ENCODE assay signal across 9 cellular contexts in the genomic region with DNA sequence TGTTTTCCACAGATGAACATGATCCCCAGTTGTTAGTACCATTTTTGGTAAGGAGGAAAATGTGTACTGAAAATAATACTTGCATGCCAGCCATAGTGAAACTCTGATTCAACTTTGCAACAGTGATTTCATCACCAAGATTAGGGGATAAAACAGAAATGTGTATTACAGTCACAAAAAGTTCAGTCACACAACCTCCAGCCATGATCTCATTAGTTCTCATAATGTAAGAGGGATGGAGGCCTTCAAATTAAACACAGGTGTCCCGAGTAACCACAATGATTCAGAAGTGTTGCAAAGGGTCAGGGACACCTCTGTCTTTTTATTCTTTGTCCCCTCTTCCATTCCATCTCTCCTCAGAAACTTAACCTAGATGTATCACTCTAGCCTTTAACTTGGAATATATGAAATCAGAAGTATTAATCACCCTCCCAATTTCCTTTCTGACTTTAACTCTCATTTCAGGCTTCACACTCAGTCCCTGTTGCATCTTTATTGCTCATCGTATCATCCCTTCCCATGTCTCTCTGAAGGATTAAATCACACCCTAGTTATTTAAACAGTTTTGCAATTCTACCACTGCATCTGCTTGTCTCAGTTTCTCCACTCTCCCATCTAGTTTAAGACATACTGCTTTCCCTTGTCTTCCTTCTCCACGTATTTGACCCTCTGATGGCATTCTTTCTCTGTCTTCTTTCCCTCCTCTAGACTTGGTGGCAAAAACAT.
A peak's percentile ranks its signal among the peaks of the same experiment; 100 is the strongest.
DNase-seq lines count a peak whose midpoint lies in the region; ATAC-seq and TF ChIP-seq lines count a peak whose summit lies in the region.
"Had no signal": no experiment of that assay in that cellular context is flagged by ENCODE, and none has a peak within 500 bp of the region (broad histone marks: within the 10 kb centered on the region; RNA-seq: fewer than 3 reads in every experiment).

No MANE protein-coding gene starts in this region.

- peak; percentile 20 for DNase-seq in GM10266 (ENCODE audit: extremely low spot score)
- peak; percentile 77 for DNase-seq in NCI-H226
- peak; percentile 98 to 99 for DNase-seq in foreskin keratinocyte
- no peak for DNase-seq in midbrain (lab: John Stamatoyannopoulos, UW)
- no peak for DNase-seq in KBM-7
- DNase-seq in DMS 273 (lab: John Stamatoyannopoulos, UW; ENCODE audit: unreplicated experiment), result no peak
- no peak for DNase-seq in DMS 273 treated with DMSO at 0.1 percent for 48 hours (lab: John Stamatoyannopoulos, UW)
- DNase-seq: NK-92 treated with Interleukin-12 subunit alpha and Interleukin-12 subunit beta, amount 100 ng/mL, for 24 hours had no signal

- TF ChIP-seq CTCF in GM10266 (IDR thresholded peaks at IDR 0.05; ENCODE audit: control insufficient read depth, insufficient read depth, low read depth, missing control alignments), result no peak
- TF ChIP-seq CTCF in foreskin keratinocyte (conservative IDR thresholded peaks at IDR 0.05), result no peak

- peak overlapping the region; percentile 83 for H3K27ac ChIP-seq in foreskin keratinocyte

- H3K27me3 ChIP-seq in foreskin keratinocyte, result no peaks in the 10 kb centered on the region

- peaks cover 31% of the 10 kb centered on the region for H3K4me1 ChIP-seq in foreskin keratinocyte

- ATAC-seq in GM21619 (IDR thresholded peaks at IDR 0.05; ENCODE audit: unreplicated experiment), result peak; percentile 65
- ATAC-seq in foreskin keratinocyte, result peak; percentile 91

- in situ Hi-C loops in KBM-7 (cut with MboI; ENCODE audit: low pct_unique_long_range_greater_than_20kb, low sequenced_read_pairs), result no loop called here

Comparison
In these comparisons a context has a peak if more than half of its experiments do, and no peak if none do; other contexts are left out.
1. DNase-seq: peak in GM10266 (single experiment), NCI-H226 (single experiment) and foreskin keratinocyte (2 of 2); none in midbrain (single experiment), KBM-7 (single experiment), DMS 273 (single experiment) and DMS 273 treated with DMSO at 0.1 percent for 48 hours (single experiment).